In the genomic region with DNA sequence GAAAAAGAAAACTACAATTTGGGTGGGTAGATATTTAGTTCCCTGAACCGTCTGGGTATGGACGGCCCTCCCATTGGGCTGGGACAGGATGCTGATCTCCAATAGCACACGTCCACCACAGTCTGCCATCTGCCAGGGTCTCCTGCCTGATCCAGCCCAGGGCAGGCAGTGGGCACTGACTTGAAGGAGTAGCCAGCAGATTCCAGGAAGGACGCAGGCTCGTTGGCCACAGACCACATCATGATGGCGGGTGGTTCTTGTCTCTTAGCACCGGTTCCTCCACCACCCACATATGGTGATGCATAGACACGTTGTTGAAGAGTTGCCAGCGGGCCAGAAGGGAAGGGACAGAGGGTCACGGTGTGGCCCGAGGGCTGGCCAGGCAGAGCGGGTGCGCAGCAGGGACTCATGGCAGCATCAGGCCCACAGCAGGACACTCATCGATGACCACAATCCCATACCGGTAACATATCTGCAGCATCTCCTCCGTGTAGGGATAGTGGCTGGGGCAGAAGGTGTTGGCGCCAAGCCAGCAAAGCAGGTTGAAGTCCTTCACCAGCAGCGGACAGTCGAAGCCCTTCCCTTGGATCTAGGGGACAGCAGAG, we compare ENCODE assay signal across 6 cellular contexts.
A peak's percentile ranks its signal among the peaks of the same experiment; 100 is the strongest.
DNase-seq lines count a peak whose midpoint lies in the region; ATAC-seq, FAIRE-seq and TF ChIP-seq lines count a peak whose summit lies in the region.
"Not testable (repeated sequence)": the region's sequence is repeated elsewhere in the genome, so short reads cannot be mapped to it uniquely, and the experiment has no call there.

No MANE protein-coding gene starts in this region.

- not testable (repeated sequence) for FAIRE-seq in GM12892 (lab: Jason Lieb, UNC); HepG2 (lab: Jason Lieb, UNC)

- H3K9ac ChIP-seq in HepG2 (ENCODE audit: insufficient read depth, low read depth, low read length), result not testable (repeated sequence)

- TF ChIP-seq POLR2A in GM12892 (IDR thresholded peaks at IDR 0.05; ENCODE audit: low read depth, low read length); HepG2 (IDR thresholded peaks at IDR 0.05; ENCODE audit: insufficient read depth in 1 of 2, low read depth in 2 of 2, low read length in 2 of 2): not testable (repeated sequence)

- H3K4me1 Mint-ChIP-seq in stimulated activated effector memory CD8-positive, alpha-beta T cell treated with anti-CD3 and anti-CD28 coated beads, Interleukin-12 subunit alpha, Interleukin-12 subunit beta, amount 100 ng/mL, for 72 hours; stimulated activated naive CD8-positive, alpha-beta T cell treated with anti-CD3 and anti-CD28 coated beads, Interleukin-15, amount 100 ng/mL, for 72 hours: not testable (repeated sequence)

- not testable (repeated sequence) for BruUV-seq in HepG2 (replicated peaks; lab: Mats Ljungman, UMichigan)

- H3K27me3 ChIP-seq in HepG2 (ENCODE audit: control insufficient read depth in 1 of 2, insufficient read depth in 2 of 2, low read length in 2 of 2); osteoblast (ENCODE audit: insufficient read depth, low read length); aorta (ENCODE audit: control insufficient read depth in 1 of 2, insufficient read depth in 2 of 2, low read length in 1 of 2): not testable (repeated sequence)

- WGBS in HepG2 (ENCODE audit: low lambda C conversion rate), result no CpG with 5 or more reads among the region's 19 CpGs
- 87 to 92% methylated on average over 10 to 19 of the region's 19 CpGs for WGBS in aorta, 2 donors

- H2AFZ ChIP-seq in HepG2 (ENCODE audit: low read length); osteoblast (ENCODE audit: low read length): not testable (repeated sequence)

- not testable (repeated sequence) for H3K27me3 Mint-ChIP-seq in stimulated activated naive CD8-positive, alpha-beta T cell treated with anti-CD3 and anti-CD28 coated beads, Interleukin-15, amount 100 ng/mL, for 72 hours

- in situ Hi-C loops in HepG2 (cut with HindIII; ENCODE audit: extremely low pct_ligation_motif_present, low pct_unique_long_range_greater_than_20kb), result not testable (repeated sequence)

- CTCF ChIA-PET in HepG2 (lab: Yijun Ruan, JAX; ENCODE audit: low intra/inter-chr PET ratio, low total read pairs), result not testable (repeated sequence)

- peak; percentile 0 for DNase-seq in GM12892 (ENCODE audit: insufficient read length)
- DNase-seq in HepG2 (ENCODE audit: low spot score); stimulated activated effector memory CD8-positive, alpha-beta T cell treated with anti-CD3 and anti-CD28 coated beads, Interleukin-12 subunit alpha, Interleukin-12 subunit beta, amount 100 ng/mL, for 72 hours (ENCODE audit: low spot score in 2 of 2); stimulated activated naive CD8-positive, alpha-beta T cell treated with anti-CD3 and anti-CD28 coated beads, Interleukin-15, amount 100 ng/mL, for 72 hours; aorta: not testable (repeated sequence)
- DNase-seq in osteoblast (ENCODE audit: insufficient read length, low spot score, missing footprints), result peak; percentile 36

- not testable (repeated sequence) for H3K4me3 ChIP-seq in HepG2 (replicated peaks in 1 of 3; ENCODE audit: insufficient read depth in 1 of 3, low read depth in 2 of 3, low read length in 3 of 3); osteoblast (ENCODE audit: insufficient read depth, low read length); aorta (ENCODE audit: low read length in 2 of 2)

- TF ChIP-seq CTCF in HepG2 (CRISPR knock-in tag; IDR thresholded peaks at IDR 0.05); osteoblast (IDR thresholded peaks at IDR 0.05; ENCODE audit: extremely low read depth, low read depth, low read length): not testable (repeated sequence)

- intact Hi-C loops in HepG2 (cut with micrococcal nuclease; ENCODE audit: unreplicated experiment); aorta (cut with DNase I): not testable (repeated sequence)

- not testable (repeated sequence) for H3K27ac ChIP-seq in HepG2 (ENCODE audit: extremely low read length, insufficient read depth, low read length); osteoblast (ENCODE audit: low read depth, low read length); aorta (ENCODE audit: low read depth in 1 of 2, low read length in 2 of 2)

- POLR2A ChIA-PET in HepG2 (lab: Yijun Ruan, JAX), result not testable (repeated sequence)

- not testable (repeated sequence) for H3K79me2 ChIP-seq in HepG2 (ENCODE audit: insufficient read depth, low read length); osteoblast (ENCODE audit: insufficient read depth, low read length)

- not testable (repeated sequence) for TF ChIP-seq EP300 in HepG2 (IDR thresholded peaks at IDR 0.05; ENCODE audit: low read depth in 2 of 2, low read length in 2 of 2); HepG2 (CRISPR knock-in tag; IDR thresholded peaks at IDR 0.05; ENCODE audit: borderline replicate concordance)

- H4K20me1 ChIP-seq in HepG2 (ENCODE audit: insufficient read depth, low read length); osteoblast (ENCODE audit: insufficient read depth, low read length): not testable (repeated sequence)

- H3K4me3 Mint-ChIP-seq in stimulated activated effector memory CD8-positive, alpha-beta T cell treated with anti-CD3 and anti-CD28 coated beads, Interleukin-12 subunit alpha, Interleukin-12 subunit beta, amount 100 ng/mL, for 72 hours; stimulated activated naive CD8-positive, alpha-beta T cell treated with anti-CD3 and anti-CD28 coated beads, Interleukin-15, amount 100 ng/mL, for 72 hours: not testable (repeated sequence)

- not testable (repeated sequence) for H3K4me2 ChIP-seq in HepG2 (ENCODE audit: low read depth, low read length); osteoblast (ENCODE audit: insufficient read depth, low read length)

- not testable (repeated sequence) for H3K9me3 ChIP-seq in HepG2 (ENCODE audit: low read length); osteoblast (ENCODE audit: low read depth, low read length); aorta (ENCODE audit: control insufficient read depth, low read length)

- not testable (repeated sequence) for H3K4me1 ChIP-seq in HepG2 (ENCODE audit: insufficient read depth, low read length); osteoblast (ENCODE audit: insufficient read depth, low read length); aorta (ENCODE audit: control insufficient read depth in 1 of 2, insufficient read depth in 2 of 2, low read length in 2 of 2)

- not testable (repeated sequence) for H3K9me3 Mint-ChIP-seq in stimulated activated effector memory CD8-positive, alpha-beta T cell treated with anti-CD3 and anti-CD28 coated beads, Interleukin-12 subunit alpha, Interleukin-12 subunit beta, amount 100 ng/mL, for 72 hours; stimulated activated naive CD8-positive, alpha-beta T cell treated with anti-CD3 and anti-CD28 coated beads, Interleukin-15, amount 100 ng/mL, for 72 hours

- not testable (repeated sequence) for TF ChIP-seq RAD21 in HepG2 (CRISPR knock-in tag; IDR thresholded peaks at IDR 0.05)

- ATAC-seq in HepG2 (peak; percentile 29; the same call in 1 of the 3 replicates), aorta (ENCODE audit: low FRiP score) (peak; percentile 76)
- ATAC-seq in stimulated activated effector memory CD8-positive, alpha-beta T cell treated with anti-CD3 and anti-CD28 coated beads, Interleukin-12 subunit alpha, Interleukin-12 subunit beta, amount 100 ng/mL, for 72 hours, result peak; percentile 47
- peak; percentile 43 for ATAC-seq in stimulated activated naive CD8-positive, alpha-beta T cell treated with anti-CD3 and anti-CD28 coated beads, Interleukin-15, amount 100 ng/mL, for 72 hours

- H3K36me3 Mint-ChIP-seq in stimulated activated effector memory CD8-positive, alpha-beta T cell treated with anti-CD3 and anti-CD28 coated beads, Interleukin-12 subunit alpha, Interleukin-12 subunit beta, amount 100 ng/mL, for 72 hours, result not testable (repeated sequence)

- not testable (repeated sequence) for H3K27ac Mint-ChIP-seq in stimulated activated effector memory CD8-positive, alpha-beta T cell treated with anti-CD3 and anti-CD28 coated beads, Interleukin-12 subunit alpha, Interleukin-12 subunit beta, amount 100 ng/mL, for 72 hours; stimulated activated naive CD8-positive, alpha-beta T cell treated with anti-CD3 and anti-CD28 coated beads, Interleukin-15, amount 100 ng/mL, for 72 hours

- not testable (repeated sequence) for H3K36me3 ChIP-seq in HepG2 (replicated peaks in 1 of 2; ENCODE audit: control insufficient read depth in 1 of 2, insufficient read depth in 2 of 2, low read length in 2 of 2); osteoblast (ENCODE audit: insufficient read depth, low read length); aorta (ENCODE audit: control insufficient read depth in 1 of 2, insufficient read depth in 2 of 2, low read length in 1 of 2)
